Comparison of ENCODE assay signal across 8 cellular contexts in genomic region chr6:162856885-162857284, GRCh38.
A peak's percentile ranks its signal among the peaks of the same experiment; 100 is the strongest.
DNase-seq lines count a peak whose midpoint lies in the region; ATAC-seq, FAIRE-seq and TF ChIP-seq lines count a peak whose summit lies in the region.

No MANE protein-coding gene starts in this region.

- no peak overlapping the region for H3K27ac Mint-ChIP-seq in activated naive CD4-positive, alpha-beta T cell treated with anti-CD3 and anti-CD28 coated beads, Interleukin-2, amount 50 U/mL, for 72 hours
- no peak overlapping the region for H3K27ac Mint-ChIP-seq in natural killer cell treated with Interleukin-12 subunit alpha and Interleukin-12 subunit beta and Interleukin-15 and Interleukin-18, amount 100 ng/mL, for 72 hours

- intact Hi-C loops in esophagus muscularis mucosa (cut with DNase I): no loop called here

- TF ChIP-seq CTCF in AG04450 (IDR thresholded peaks at IDR 0.05; ENCODE audit: low read depth, low read length): peak; percentile 72
- peak; percentile 48 to 52 (median 51) for TF ChIP-seq CTCF in esophagus muscularis mucosa (IDR thresholded peaks at IDR 0.05)

- POLR2A ChIA-PET in AG04450 (lab: Yijun Ruan, JAX): no interaction called here

- H3K36me3 ChIP-seq in esophagus muscularis mucosa (no peaks in the 10 kb centered on the region), mucosa of rectum (ENCODE audit: control insufficient read depth in 2 of 2, insufficient read depth in 2 of 2, low read length in 2 of 2) (no peaks in the 10 kb centered on the region)

- no peak for ATAC-seq in activated naive CD4-positive, alpha-beta T cell treated with anti-CD3 and anti-CD28 coated beads, Interleukin-2, amount 50 U/mL, for 72 hours
- no peak for ATAC-seq in HG03520 (IDR thresholded peaks at IDR 0.05; ENCODE audit: unreplicated experiment)
- ATAC-seq in natural killer cell treated with Interleukin-12 subunit alpha and Interleukin-12 subunit beta and Interleukin-15 and Interleukin-18, amount 100 ng/mL, for 72 hours: no peak

- no peaks in the 10 kb centered on the region for H3K9me3 Mint-ChIP-seq in activated naive CD4-positive, alpha-beta T cell treated with anti-CD3 and anti-CD28 coated beads, Interleukin-2, amount 50 U/mL, for 72 hours
- no peaks in the 10 kb centered on the region for H3K9me3 Mint-ChIP-seq in natural killer cell treated with Interleukin-12 subunit alpha and Interleukin-12 subunit beta and Interleukin-15 and Interleukin-18, amount 100 ng/mL, for 72 hours

- no peak overlapping the region for H3K27ac ChIP-seq in AG04450 (ENCODE audit: low read depth, low read length)
- H3K27ac ChIP-seq in esophagus muscularis mucosa (replicated peaks in 1 of 4): peak overlapping the region in 1 of 4 donors; percentile 44
- H3K27ac ChIP-seq in mucosa of rectum (ENCODE audit: low read depth in 2 of 2, low read length in 2 of 2): no peak overlapping the region

- CTCF ChIA-PET in AG04450 (lab: Charles Lee): interaction anchor here (0.6 to 1.3 kb wide), 6 partner anchors 9 to 1603 kb away, joined by 3 to 4 read pairs (median 3); no protein-coding TSS in a partner anchor

- peaks cover 0 to 12% (median 6%) of the 10 kb centered on the region in 4 donors for H3K4me1 ChIP-seq in esophagus muscularis mucosa
- H3K4me1 ChIP-seq in mucosa of rectum (ENCODE audit: control insufficient read depth in 2 of 2, insufficient read depth in 2 of 2, low read length in 2 of 2): no peaks in the 10 kb centered on the region

- H3K4me3 ChIP-seq in AG04450 (ENCODE audit: low read depth, low read length) (peak overlapping the region; percentile 28; the same call in 1 of the 2 replicates), esophagus muscularis mucosa (peak overlapping the region; percentile 11 to 40 (median 34)), mucosa of rectum (ENCODE audit: low read length in 2 of 2) (peak overlapping the region; percentile 7 to 39)

- H3K36me3 Mint-ChIP-seq in activated naive CD4-positive, alpha-beta T cell treated with anti-CD3 and anti-CD28 coated beads, Interleukin-2, amount 50 U/mL, for 72 hours: no peaks in the 10 kb centered on the region
- no peaks in the 10 kb centered on the region for H3K36me3 Mint-ChIP-seq in natural killer cell treated with Interleukin-12 subunit alpha and Interleukin-12 subunit beta and Interleukin-15 and Interleukin-18, amount 100 ng/mL, for 72 hours

- no peak overlapping the region for H3K9ac ChIP-seq in mucosa of rectum (ENCODE audit: low read depth in 1 of 2, low read length in 2 of 2)

- DNase-seq in AG04450 (ENCODE audit: low read depth, low spot score): peak; percentile 54
- DNase-seq in HuH-7 (ENCODE audit: low spot score): peak; percentile 67
- peak; percentile 41 for DNase-seq in RCC 7860 (ENCODE audit: low spot score)
- no peak for DNase-seq in esophagus muscularis mucosa (ENCODE audit: extremely low spot score)
- DNase-seq in activated naive CD4-positive, alpha-beta T cell treated with anti-CD3 and anti-CD28 coated beads, Interleukin-2, amount 50 U/mL, for 72 hours (ENCODE audit: low spot score in 2 of 2): no peak
- DNase-seq in natural killer cell treated with Interleukin-12 subunit alpha and Interleukin-12 subunit beta and Interleukin-15 and Interleukin-18, amount 100 ng/mL, for 72 hours (ENCODE audit: low spot score): no peak

- H3K27me3 Mint-ChIP-seq in natural killer cell treated with Interleukin-12 subunit alpha and Interleukin-12 subunit beta and Interleukin-15 and Interleukin-18, amount 100 ng/mL, for 72 hours: peaks cover 0 to 7% of the 10 kb centered on the region in 2 donors

- H3K27me3 ChIP-seq in AG04450 (ENCODE audit: control insufficient read depth, insufficient read depth, low read length) (no peaks in the 10 kb centered on the region), esophagus muscularis mucosa (no peaks in the 10 kb centered on the region), mucosa of rectum (ENCODE audit: control insufficient read depth in 2 of 2, insufficient read depth in 2 of 2, low read length in 2 of 2) (no peaks in the 10 kb centered on the region)

- TF ChIP-seq POLR2A in esophagus muscularis mucosa (IDR thresholded peaks at IDR 0.05; ENCODE audit: low read depth): no peak

- no peak overlapping the region for H3K4me3 Mint-ChIP-seq in natural killer cell treated with Interleukin-12 subunit alpha and Interleukin-12 subunit beta and Interleukin-15 and Interleukin-18, amount 100 ng/mL, for 72 hours

- TF ChIP-seq EP300 in esophagus muscularis mucosa (IDR thresholded peaks at IDR 0.05): no peak

- 16% methylated on average over 7 of the region's 7 CpGs for WGBS in esophagus muscularis mucosa

- no peak for FAIRE-seq in RCC 7860 (lab: Jason Lieb, UNC)

- H3K9me3 ChIP-seq in AG04450 (ENCODE audit: control insufficient read depth, insufficient read depth, low read length) (peaks cover 2% of the 10 kb centered on the region; the same call in 1 of the 2 replicates), esophagus muscularis mucosa (no peaks in the 10 kb centered on the region), mucosa of rectum (ENCODE audit: control insufficient read depth in 2 of 2, low read length in 2 of 2) (no peaks in the 10 kb centered on the region)

- H3K4me1 Mint-ChIP-seq in natural killer cell treated with Interleukin-12 subunit alpha and Interleukin-12 subunit beta and Interleukin-15 and Interleukin-18, amount 100 ng/mL, for 72 hours (ENCODE audit: low read depth in 2 of 2): no peaks in the 10 kb centered on the region

Comparison
In these comparisons a context has a peak if more than half of its experiments do, and no peak if none do; other contexts are left out.
1. DNase-seq: peak in AG04450 (single experiment), HuH-7 (single experiment) and RCC 7860 (single experiment); none in esophagus muscularis mucosa (single experiment), activated naive CD4-positive, alpha-beta T cell treated with anti-CD3 and anti-CD28 coated beads, Interleukin-2, amount 50 U/mL, for 72 hours (0 of 2) and natural killer cell treated with Interleukin-12 subunit alpha and Interleukin-12 subunit beta and Interleukin-15 and Interleukin-18, amount 100 ng/mL, for 72 hours (single experiment).
2. Peak in every context shown above with its lines, with median percentiles within 50 percentile points of each other: H3K4me3 ChIP-seq.